In genomic region chr1:19447550-19447949, GRCh38 we compare ENCODE assay signal across 11 cellular contexts. TPM values are rescaled to one million over a fixed set of nuclear protein-coding genes. Genes with fewer than 3 reads are reported as not detected.
DNase-seq lines count a peak whose midpoint lies in the region; TF ChIP-seq lines count a peak whose summit lies in the region.
"Had no signal": no experiment of that assay in that cellular context is flagged by ENCODE, and none has a peak within 500 bp of the region (broad histone marks: within the 10 kb centered on the region; RNA-seq: fewer than 3 reads in every experiment).

No MANE protein-coding gene starts in this region.

- peak overlapping the region; percentile 85 for H3K27ac ChIP-seq in muscle layer of colon (ENCODE audit: low read depth, low read length)
- H3K27ac ChIP-seq in suprapubic skin, result peak overlapping the region; percentile 85
- no peak overlapping the region for H3K27ac ChIP-seq in brain microvascular endothelial cell

- no peaks in the 10 kb centered on the region for H3K9me3 Mint-ChIP-seq in activated CD4-positive, alpha-beta T cell treated with anti-CD3 and anti-CD28 coated beads, Interleukin-2, amount 10 ng/mL, durations not matched to agents 24 days and 14 days
- H3K9me3 Mint-ChIP-seq in activated naive CD8-positive, alpha-beta T cell treated with anti-CD3 and anti-CD28 coated beads for 36 hours, result no peaks in the 10 kb centered on the region
- H3K9me3 Mint-ChIP-seq: activated CD4-positive, alpha-beta T cell treated with anti-CD3 and anti-CD28 coated beads, Interleukin-2, amount 10 ng/mL, durations not matched to agents 7 days and 5 days; brain had no signal

- no peak for DNase-seq in activated CD4-positive, alpha-beta T cell treated with anti-CD3 and anti-CD28 coated beads, Interleukin-2, amount 10 ng/mL, durations not matched to agents 24 days and 14 days
- no peak for DNase-seq in activated CD4-positive, alpha-beta T cell treated with anti-CD3 and anti-CD28 coated beads for 1 hour
- no peak for DNase-seq in activated naive CD8-positive, alpha-beta T cell treated with anti-CD3 and anti-CD28 coated beads for 36 hours
- DNase-seq in suprapubic skin (ENCODE audit: low spot score in 2 of 2), result no peak
- DNase-seq in activated CD8-positive, alpha-beta memory T cell treated with anti-CD3 and anti-CD28 coated beads for 24 hours, result no peak
- no peak for DNase-seq in AG08396 (ENCODE audit: low spot score)
- DNase-seq in brain microvascular endothelial cell, result no peak
- DNase-seq: activated CD4-positive, alpha-beta T cell treated with anti-CD3 and anti-CD28 coated beads, Interleukin-2, amount 10 ng/mL, durations not matched to agents 7 days and 5 days; NCI-H2029 treated with DMSO at 0.1 percent for 48 hours had no signal

- TF ChIP-seq POLR2A in suprapubic skin (IDR thresholded peaks at IDR 0.05), result no peak

- peak overlapping the region; percentile 40 for H3K9ac ChIP-seq in muscle layer of colon (ENCODE audit: low read length)

- H3K9me3 ChIP-seq in muscle layer of colon (ENCODE audit: low read length) (no peaks in the 10 kb centered on the region), suprapubic skin (no peaks in the 10 kb centered on the region)

- H3K36me3 ChIP-seq in muscle layer of colon (ENCODE audit: insufficient read depth, low read length), result no peaks in the 10 kb centered on the region
- no peaks in the 10 kb centered on the region for H3K36me3 ChIP-seq in suprapubic skin
- peaks cover 6% of the 10 kb centered on the region for H3K36me3 ChIP-seq in brain microvascular endothelial cell (replicated peaks)

- TF ChIP-seq EP300 in suprapubic skin (IDR thresholded peaks at IDR 0.05), result no peak

- peak overlapping the region; percentile 90 for H3K27ac Mint-ChIP-seq in activated CD4-positive, alpha-beta T cell treated with anti-CD3 and anti-CD28 coated beads, Interleukin-2, amount 10 ng/mL, durations not matched to agents 24 days and 14 days
- H3K27ac Mint-ChIP-seq in activated naive CD8-positive, alpha-beta T cell treated with anti-CD3 and anti-CD28 coated beads for 36 hours, result peak overlapping the region; percentile 92

- H3K4me3 Mint-ChIP-seq in activated CD4-positive, alpha-beta T cell treated with anti-CD3 and anti-CD28 coated beads, Interleukin-2, amount 10 ng/mL, durations not matched to agents 24 days and 14 days, result no peak overlapping the region
- H3K4me3 Mint-ChIP-seq in activated naive CD8-positive, alpha-beta T cell treated with anti-CD3 and anti-CD28 coated beads for 36 hours, result peak overlapping the region; percentile 47
- H3K4me3 Mint-ChIP-seq: activated CD4-positive, alpha-beta T cell treated with anti-CD3 and anti-CD28 coated beads, Interleukin-2, amount 10 ng/mL, durations not matched to agents 7 days and 5 days had no signal

- H3K27me3 ChIP-seq in muscle layer of colon (ENCODE audit: control insufficient read depth in 1 of 2, insufficient read depth in 2 of 2, low read length in 2 of 2) (no peaks in the 10 kb centered on the region), suprapubic skin (no peaks in the 10 kb centered on the region), brain microvascular endothelial cell (replicated peaks) (no peaks in the 10 kb centered on the region)

- peaks cover 28% of the 10 kb centered on the region for H3K36me3 Mint-ChIP-seq in activated CD4-positive, alpha-beta T cell treated with anti-CD3 and anti-CD28 coated beads, Interleukin-2, amount 10 ng/mL, durations not matched to agents 24 days and 14 days (ENCODE audit: low read depth)
- peaks cover 31% of the 10 kb centered on the region for H3K36me3 Mint-ChIP-seq in activated naive CD8-positive, alpha-beta T cell treated with anti-CD3 and anti-CD28 coated beads for 36 hours

- WGBS in suprapubic skin, result 58% methylated on average over 5 of the region's 9 CpGs

- in situ Hi-C loops in brain microvascular endothelial cell (cut with HindIII; ENCODE audit: low pct_ligation_motif_present, low sequenced_read_pairs), result no loop called here

- H3K4me3 ChIP-seq in muscle layer of colon (ENCODE audit: low read depth in 1 of 2, low read length in 2 of 2) (peak overlapping the region in 1 of 2 donors; percentile 13), suprapubic skin (no peak overlapping the region), brain microvascular endothelial cell (ENCODE audit: low read depth, low read length) (no peak overlapping the region)

- H3K27me3 Mint-ChIP-seq in activated CD4-positive, alpha-beta T cell treated with anti-CD3 and anti-CD28 coated beads, Interleukin-2, amount 10 ng/mL, durations not matched to agents 24 days and 14 days, result no peaks in the 10 kb centered on the region
- no peaks in the 10 kb centered on the region for H3K27me3 Mint-ChIP-seq in activated naive CD8-positive, alpha-beta T cell treated with anti-CD3 and anti-CD28 coated beads for 36 hours
- H3K27me3 Mint-ChIP-seq: activated CD4-positive, alpha-beta T cell treated with anti-CD3 and anti-CD28 coated beads, Interleukin-2, amount 10 ng/mL, durations not matched to agents 7 days and 5 days; brain had no signal

- intact Hi-C loops in activated CD4-positive, alpha-beta T cell treated with anti-CD3 and anti-CD28 coated beads, Interleukin-2, amount 10 ng/mL, durations not matched to agents 24 days and 14 days (cut with micrococcal nuclease), result no loop called here

- H3K4me1 ChIP-seq in muscle layer of colon (ENCODE audit: insufficient read depth, low read length), result peaks cover 85% of the 10 kb centered on the region
- peaks cover 91% of the 10 kb centered on the region for H3K4me1 ChIP-seq in suprapubic skin

- peaks cover 66% of the 10 kb centered on the region for H3K4me1 Mint-ChIP-seq in activated CD4-positive, alpha-beta T cell treated with anti-CD3 and anti-CD28 coated beads, Interleukin-2, amount 10 ng/mL, durations not matched to agents 24 days and 14 days
- H3K4me1 Mint-ChIP-seq in activated naive CD8-positive, alpha-beta T cell treated with anti-CD3 and anti-CD28 coated beads for 36 hours, result peaks cover 79% of the 10 kb centered on the region

- TF ChIP-seq CTCF in suprapubic skin (IDR thresholded peaks at IDR 0.05), result no peak
- TF ChIP-seq CTCF in brain microvascular endothelial cell (IDR thresholded peaks at IDR 0.05; ENCODE audit: low read depth, low read length, missing control alignments), result no peak

RNA-seq across cellular contexts. Expression of gene CAPZB, which starts 37.8 kb away (rescaled TPM):
- total RNA-seq in activated CD4-positive, alpha-beta T cell treated with anti-CD3 and anti-CD28 coated beads, Interleukin-2, amount 10 ng/mL, durations not matched to agents 24 days and 14 days, result 291 and 297 TPM in 2 replicates
- 100 to 1,000 TPM; 324 to 332 TPM for total RNA-seq in activated naive CD8-positive, alpha-beta T cell treated with anti-CD3 and anti-CD28 coated beads for 36 hours
- 100 to 1,000 TPM; 101 to 130 (median 126) TPM for total RNA-seq in suprapubic skin
